19 cellular contexts compared by ENCODE assay signal in the genomic region with DNA sequence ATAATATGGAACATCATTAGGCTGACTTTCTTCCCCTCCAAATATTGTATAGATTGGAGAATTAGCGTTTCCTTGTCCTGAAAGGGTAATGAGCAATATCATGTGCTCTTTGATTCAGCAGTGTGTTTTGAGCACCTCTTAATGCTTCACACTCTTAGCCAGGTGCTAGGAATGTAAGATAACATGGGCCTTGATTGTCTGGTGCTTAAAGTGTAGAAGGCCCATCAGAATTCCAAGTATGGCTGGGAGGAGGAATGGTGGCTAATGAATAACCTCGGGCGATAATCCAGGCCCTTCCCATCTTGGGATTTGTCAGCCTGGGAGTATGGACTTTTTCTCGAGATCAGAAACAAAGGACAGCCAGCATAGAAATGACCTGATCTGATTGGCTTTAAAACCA. TPM values are rescaled to one million over a fixed set of nuclear protein-coding genes. Genes with fewer than 3 reads are reported as not detected.
DNase-seq lines count a peak whose midpoint lies in the region; ATAC-seq and TF ChIP-seq lines count a peak whose summit lies in the region.
"Had no signal": no experiment of that assay in that cellular context is flagged by ENCODE, and none has a peak within 500 bp of the region (broad histone marks: within the 10 kb centered on the region; RNA-seq: fewer than 3 reads in every experiment).

No MANE protein-coding gene starts in this region.

- H3K36me3 Mint-ChIP-seq in WTC11: 0 out of 2 replicates have a peak, but pooled peaks cover 2% of the 10 kb centered on the region
- peaks cover 17 to 36% of the 10 kb centered on the region in 2 donors for H3K36me3 Mint-ChIP-seq in naive B cell

- H3K9me3 ChIP-seq in upper lobe of right lung: no peaks in the 10 kb centered on the region

- CTCF ChIA-PET in WTC11 (lab: Charles Lee): no interaction called here

- no peak overlapping the region for H3K27ac ChIP-seq in upper lobe of right lung
- no peak overlapping the region for H3K27ac ChIP-seq in caudate nucleus (ENCODE audit: low read depth, low read length)

- H3K36me3 ChIP-seq in upper lobe of right lung: no peaks in the 10 kb centered on the region

- intact Hi-C loops in upper lobe of right lung (cut with DNase I): no loop called here

- ATAC-seq in WTC11: peak; percentile 43; the same call in 1 of the 2 replicates
- ATAC-seq in naive B cell (ENCODE audit: low read depth in 2 of 2): no peak
- ATAC-seq in upper lobe of right lung: peak; percentile 91
- ATAC-seq in HG03520 (IDR thresholded peaks at IDR 0.05; ENCODE audit: unreplicated experiment): no peak

- no peak overlapping the region for H3K4me3 Mint-ChIP-seq in WTC11
- peak overlapping the region in 6 of 8 donors; percentile 9 to 99 (median 25) for H3K4me3 Mint-ChIP-seq in naive B cell
- H3K4me3 Mint-ChIP-seq: H9 had no signal

- DNase-seq in WTC11 (ENCODE audit: low spot score): no peak
- DNase-seq in kidney tubule cell (ENCODE audit: low spot score): peak; percentile 38
- DNase-seq in naive B cell: no peak
- DNase-seq in upper lobe of right lung: no peak
- no peak for DNase-seq in caudate nucleus (lab: John Stamatoyannopoulos, UW)
- no peak for DNase-seq in activated CD4-positive, alpha-beta T cell treated with anti-CD3 and anti-CD28 coated beads, Interleukin-2, amount 50 U/mL, for 48 hours
- no peak for DNase-seq in kidney glomerular epithelial cell (lab: John Stamatoyannopoulos, UW)
- DNase-seq: EL, H9, KG1, MV-4-11, NCI-H187, NCI-H2227 treated with DMSO at 0.1 percent for 48 hours, NCI-H524, NCI-H82, OCI-M1, SIG-M5 had no signal

- POLR2A ChIA-PET in WTC11 (lab: Charles Lee): no interaction called here

- no peak overlapping the region for H3K27ac Mint-ChIP-seq in WTC11
- H3K27ac Mint-ChIP-seq in naive B cell: peak overlapping the region in 5 of 6 donors; percentile 18 to 94 (median 69)
- H3K27ac Mint-ChIP-seq: H9 had no signal

- TF ChIP-seq CTCF in WTC11 (IDR thresholded peaks at IDR 0.05) (no peak), upper lobe of right lung (IDR thresholded peaks at IDR 0.05) (no peak)

- H3K4me1 ChIP-seq in upper lobe of right lung: no peaks in the 10 kb centered on the region

- H3K27me3 Mint-ChIP-seq in WTC11 (ENCODE audit: low read depth) (no peaks in the 10 kb centered on the region), naive B cell (no peaks in the 10 kb centered on the region)

- no peak overlapping the region for H3K4me3 ChIP-seq in upper lobe of right lung

- H3K4me1 Mint-ChIP-seq in WTC11: peaks cover 17% of the 10 kb centered on the region
- H3K4me1 Mint-ChIP-seq in naive B cell: peaks cover 69 to 95% (median 80%) of the 10 kb centered on the region in 3 donors

- H3K27me3 ChIP-seq in upper lobe of right lung: no peaks in the 10 kb centered on the region

- H3K9me3 Mint-ChIP-seq in WTC11: no peaks in the 10 kb centered on the region
- peaks cover 0 to 9% (median 0%) of the 10 kb centered on the region in 7 donors for H3K9me3 Mint-ChIP-seq in naive B cell
- H3K9me3 Mint-ChIP-seq: H9 had no signal

TF ChIP-seq in WTC11, 78 proteins besides CTCF, POLR2A, EP300 and RAD21:
- no peak for TF ChIP-seq RELA (CRISPR knock-in tag; IDR thresholded peaks at IDR 0.05; ENCODE audit: borderline replicate concordance)
- TF ChIP-seq, protein P1, sequence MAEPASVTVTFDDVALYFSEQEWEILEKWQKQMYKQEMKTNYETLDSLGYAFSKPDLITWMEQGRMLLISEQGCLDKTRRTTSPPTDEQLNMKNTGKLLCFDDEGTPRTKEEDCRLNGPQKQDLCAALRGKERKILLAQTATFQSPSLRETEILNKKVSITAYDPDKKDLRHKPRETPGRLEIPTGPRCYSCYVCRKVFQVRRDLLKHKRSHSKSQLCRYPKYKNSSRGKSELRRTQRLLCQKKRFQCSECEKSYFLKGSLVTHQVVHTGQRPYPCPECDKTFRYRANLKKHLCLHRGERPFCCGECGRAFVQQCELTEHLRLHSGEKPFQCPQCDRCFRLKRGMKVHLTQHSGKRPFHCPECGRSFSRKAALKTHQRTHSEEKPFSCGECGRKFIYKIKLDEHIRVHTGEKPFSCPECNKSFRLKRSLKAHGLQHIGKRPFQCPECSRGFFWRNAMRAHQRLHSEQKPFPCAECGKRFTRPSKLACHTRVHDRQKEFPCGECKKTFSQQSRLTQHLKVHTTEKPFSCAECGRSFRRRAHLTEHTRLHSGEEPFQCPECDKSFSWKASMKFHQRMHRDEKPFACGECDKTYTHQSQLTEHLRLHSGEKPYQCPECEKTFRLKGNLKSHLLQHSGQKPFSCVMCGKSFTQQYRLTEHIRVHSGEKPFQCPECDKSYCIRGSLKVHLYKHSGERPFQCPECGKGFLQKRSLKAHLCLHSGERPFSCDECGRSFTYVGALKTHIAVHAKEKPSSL (CRISPR knock-in tag; conservative IDR thresholded peaks at IDR 0.05): no peak
- TF ChIP-seq, protein P2, sequence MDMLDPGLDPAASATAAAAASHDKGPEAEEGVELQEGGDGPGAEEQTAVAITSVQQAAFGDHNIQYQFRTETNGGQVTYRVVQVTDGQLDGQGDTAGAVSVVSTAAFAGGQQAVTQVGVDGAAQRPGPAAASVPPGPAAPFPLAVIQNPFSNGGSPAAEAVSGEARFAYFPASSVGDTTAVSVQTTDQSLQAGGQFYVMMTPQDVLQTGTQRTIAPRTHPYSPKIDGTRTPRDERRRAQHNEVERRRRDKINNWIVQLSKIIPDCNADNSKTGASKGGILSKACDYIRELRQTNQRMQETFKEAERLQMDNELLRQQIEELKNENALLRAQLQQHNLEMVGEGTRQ (CRISPR knock-in tag; IDR thresholded peaks at IDR 0.05): no peak
- TF ChIP-seq, protein P3, sequence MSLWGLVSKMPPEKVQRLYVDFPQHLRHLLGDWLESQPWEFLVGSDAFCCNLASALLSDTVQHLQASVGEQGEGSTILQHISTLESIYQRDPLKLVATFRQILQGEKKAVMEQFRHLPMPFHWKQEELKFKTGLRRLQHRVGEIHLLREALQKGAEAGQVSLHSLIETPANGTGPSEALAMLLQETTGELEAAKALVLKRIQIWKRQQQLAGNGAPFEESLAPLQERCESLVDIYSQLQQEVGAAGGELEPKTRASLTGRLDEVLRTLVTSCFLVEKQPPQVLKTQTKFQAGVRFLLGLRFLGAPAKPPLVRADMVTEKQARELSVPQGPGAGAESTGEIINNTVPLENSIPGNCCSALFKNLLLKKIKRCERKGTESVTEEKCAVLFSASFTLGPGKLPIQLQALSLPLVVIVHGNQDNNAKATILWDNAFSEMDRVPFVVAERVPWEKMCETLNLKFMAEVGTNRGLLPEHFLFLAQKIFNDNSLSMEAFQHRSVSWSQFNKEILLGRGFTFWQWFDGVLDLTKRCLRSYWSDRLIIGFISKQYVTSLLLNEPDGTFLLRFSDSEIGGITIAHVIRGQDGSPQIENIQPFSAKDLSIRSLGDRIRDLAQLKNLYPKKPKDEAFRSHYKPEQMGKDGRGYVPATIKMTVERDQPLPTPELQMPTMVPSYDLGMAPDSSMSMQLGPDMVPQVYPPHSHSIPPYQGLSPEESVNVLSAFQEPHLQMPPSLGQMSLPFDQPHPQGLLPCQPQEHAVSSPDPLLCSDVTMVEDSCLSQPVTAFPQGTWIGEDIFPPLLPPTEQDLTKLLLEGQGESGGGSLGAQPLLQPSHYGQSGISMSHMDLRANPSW (CRISPR knock-in tag; conservative IDR thresholded peaks at IDR 0.05; ENCODE audit: low read depth): no peak
- TF ChIP-seq TEAD4 (CRISPR knock-in tag; IDR thresholded peaks at IDR 0.05): no peak
- TF ChIP-seq, protein P4, sequence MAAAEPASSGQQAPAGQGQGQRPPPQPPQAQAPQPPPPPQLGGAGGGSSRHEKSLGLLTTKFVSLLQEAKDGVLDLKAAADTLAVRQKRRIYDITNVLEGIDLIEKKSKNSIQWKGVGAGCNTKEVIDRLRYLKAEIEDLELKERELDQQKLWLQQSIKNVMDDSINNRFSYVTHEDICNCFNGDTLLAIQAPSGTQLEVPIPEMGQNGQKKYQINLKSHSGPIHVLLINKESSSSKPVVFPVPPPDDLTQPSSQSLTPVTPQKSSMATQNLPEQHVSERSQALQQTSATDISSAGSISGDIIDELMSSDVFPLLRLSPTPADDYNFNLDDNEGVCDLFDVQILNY (CRISPR knock-in tag; IDR thresholded peaks at IDR 0.05): no peak
- TF ChIP-seq ZNF416 (CRISPR knock-in tag; IDR thresholded peaks at IDR 0.05): no peak
- no peak for TF ChIP-seq EMX1 (CRISPR knock-in tag; IDR thresholded peaks at IDR 0.05)
- no peak for TF ChIP-seq MYBL2 (CRISPR knock-in tag; IDR thresholded peaks at IDR 0.05)
- TF ChIP-seq, protein P5, sequence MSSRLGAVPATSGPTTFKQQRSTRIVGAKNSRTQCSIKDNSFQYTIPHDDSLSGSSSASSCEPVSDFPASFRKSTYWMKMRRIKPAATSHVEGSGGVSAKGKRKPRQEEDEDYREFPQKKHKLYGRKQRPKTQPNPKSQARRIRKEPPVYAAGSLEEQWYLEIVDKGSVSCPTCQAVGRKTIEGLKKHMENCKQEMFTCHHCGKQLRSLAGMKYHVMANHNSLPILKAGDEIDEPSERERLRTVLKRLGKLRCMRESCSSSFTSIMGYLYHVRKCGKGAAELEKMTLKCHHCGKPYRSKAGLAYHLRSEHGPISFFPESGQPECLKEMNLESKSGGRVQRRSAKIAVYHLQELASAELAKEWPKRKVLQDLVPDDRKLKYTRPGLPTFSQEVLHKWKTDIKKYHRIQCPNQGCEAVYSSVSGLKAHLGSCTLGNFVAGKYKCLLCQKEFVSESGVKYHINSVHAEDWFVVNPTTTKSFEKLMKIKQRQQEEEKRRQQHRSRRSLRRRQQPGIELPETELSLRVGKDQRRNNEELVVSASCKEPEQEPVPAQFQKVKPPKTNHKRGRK (CRISPR knock-in tag; IDR thresholded peaks at IDR 0.05; ENCODE audit: borderline replicate concordance): no peak
- TF ChIP-seq CREB1 (CRISPR knock-in tag; IDR thresholded peaks at IDR 0.05): no peak

RNA-seq across cellular contexts. Expression of a gene that starts 8.6 kb away (rescaled TPM):
- total RNA-seq in WTC11 (2021) (30.4 to 32.7 TPM (median 32.0 TPM) in 3 replicates), upper lobe of right lung (185 TPM)
- polyA plus RNA-seq in naive B cell (ENCODE audit: low read depth in 6 of 6): 100 to 1,000 TPM; 187 to 403 (median 268) TPM

RNA-seq across cellular contexts. Expression of a gene that starts 42.6 kb away (rescaled TPM):
- total RNA-seq in WTC11 (2021) (0.32 to 1.6 TPM (median 1.4 TPM) in 3 replicates), upper lobe of right lung (66.3 TPM)
- polyA plus RNA-seq in naive B cell (ENCODE audit: low read depth in 6 of 6): under 1 TPM in 2 of 6 donors, not detected in 4; 0.17 to 0.44 TPM
- total RNA-seq: H9, RPMI7951 had no signal

Comparison
In these comparisons a context has a peak if more than half of its experiments do, and no peak if none do; other contexts are left out.
1. ATAC-seq: peak in WTC11 (single experiment) and upper lobe of right lung (single experiment); none in naive B cell (0 of 2) and HG03520 (single experiment).
2. RNA of a gene that starts 42.6 kb away (total RNA-seq): 66.3 TPM in upper lobe of right lung (single experiment); 0.32 to 1.6 TPM in WTC11; every median in the first group is over 10 times any median in the second.